27 cellular contexts compared by ENCODE assay signal in genomic region chr6:126093108-126093507, GRCh38.
"Had no signal": no experiment of that assay in that cellular context is flagged by ENCODE, and none has a peak within 500 bp of the region (broad histone marks: within the 10 kb centered on the region; RNA-seq: fewer than 3 reads in every experiment).

No MANE protein-coding gene starts in this region.

- H3K36me3 ChIP-seq: suprapubic skin, thoracic aorta, thyroid gland, transverse colon, upper lobe of left lung, upper lobe of right lung, uterus, vagina had no signal

- ATAC-seq: stimulated activated effector memory CD8-positive, alpha-beta T cell treated with anti-CD3 and anti-CD28 coated beads, Interleukin-12 subunit alpha, Interleukin-12 subunit beta, amount 100 ng/mL, for 72 hours; stimulated activated memory B cell treated with anti-CD40 and anti-IgM and Interleukin-4, amounts not matched to agents 10 μg/mL and 1 μg/mL and 100 μg/mL, for 72 hours; stimulated activated naive CD8-positive, alpha-beta T cell treated with anti-CD3 and anti-CD28 coated beads, Interleukin-15, amount 100 ng/mL, for 72 hours; stimulated activated naive CD8-positive, alpha-beta T cell treated with anti-CD3 and anti-CD28 coated beads, Interleukin-15, Interleukin-2, amounts not matched to agents 100 U/mL and 50 U/mL, for 24 hours; upper lobe of right lung had no signal

- H3K9me3 ChIP-seq: stomach, suprapubic skin, testis, thoracic aorta, thyroid gland, tibial artery, tibial nerve, transverse colon, upper lobe of left lung, upper lobe of right lung, uterus, vagina had no signal

- H3K27me3 ChIP-seq: stomach, suprapubic skin, testis, thyroid gland, tibial artery, tibial nerve, transverse colon, upper lobe of left lung, upper lobe of right lung, uterus, vagina had no signal

- DNase-seq: stimulated activated CD4-positive, alpha-beta T cell treated with anti-CD3 and anti-CD28 coated beads, Interleukin-2, amount 100 ng/mL, for 48 hours; stimulated activated CD4-positive, alpha-beta T cell treated with anti-CD3 and anti-CD28 coated beads, Interleukin-4, amount 100 ng/mL, for 1 hour; stimulated activated CD4-positive, alpha-beta T cell treated with anti-CD3 and anti-CD28 coated beads, Interleukin-4, amount 100 ng/mL, for 24 hours; stimulated activated CD4-positive, alpha-beta T cell treated with anti-CD3 and anti-CD28 coated beads, Interleukin-4, amount 100 ng/mL, for 4 hours; stimulated activated CD8-positive, alpha-beta memory T cell treated with anti-CD3 and anti-CD28 coated beads, Interleukin-4, amount 100 ng/mL, for 48 hours; stimulated activated naive CD4-positive, alpha-beta T cell; stimulated activated naive CD4-positive, alpha-beta T cell treated with Interleukin-2 at 50 U/mL for 16 hours; stimulated activated naive CD8-positive, alpha-beta T cell treated with anti-CD3 and anti-CD28 coated beads, Interleukin-15, amount 100 ng/mL, for 72 hours; stimulated activated naive CD8-positive, alpha-beta T cell treated with anti-CD3 and anti-CD28 coated beads, Interleukin-15, Interleukin-2, amounts not matched to agents 100 U/mL and 50 U/mL, for 24 hours; stomach; substantia nigra; testis; thyroid gland; tibial artery; transverse colon; upper lobe of left lung; upper lobe of right lung; uterus had no signal

- H3K4me1 ChIP-seq: stomach, suprapubic skin, testis, thyroid gland, tibial artery, tibial nerve, transverse colon, upper lobe of left lung, upper lobe of right lung, uterus, vagina had no signal

- H3K4me1 Mint-ChIP-seq: stimulated activated effector memory CD8-positive, alpha-beta T cell treated with anti-CD3 and anti-CD28 coated beads, Interleukin-12 subunit alpha, Interleukin-12 subunit beta, amount 100 ng/mL, for 72 hours; stimulated activated memory B cell treated with anti-CD40 and anti-IgM and Interleukin-4, amounts not matched to agents 10 μg/mL and 1 μg/mL and 100 μg/mL, for 72 hours; stimulated activated naive CD8-positive, alpha-beta T cell treated with anti-CD3 and anti-CD28 coated beads, Interleukin-15, amount 100 ng/mL, for 72 hours had no signal

- H3K36me3 Mint-ChIP-seq: stimulated activated effector memory CD8-positive, alpha-beta T cell treated with anti-CD3 and anti-CD28 coated beads, Interleukin-12 subunit alpha, Interleukin-12 subunit beta, amount 100 ng/mL, for 72 hours had no signal

- H3K4me3 ChIP-seq: stomach, suprapubic skin, testis, thoracic aorta, thyroid gland, tibial artery, tibial nerve, transverse colon, upper lobe of left lung, upper lobe of right lung, uterus, vagina had no signal

- H3K27ac ChIP-seq: stomach, suprapubic skin, testis, thoracic aorta, thyroid gland, tibial artery, tibial nerve, transverse colon, upper lobe of left lung, upper lobe of right lung, vagina had no signal

- H3K27ac Mint-ChIP-seq: stimulated activated effector memory CD8-positive, alpha-beta T cell treated with anti-CD3 and anti-CD28 coated beads, Interleukin-12 subunit alpha, Interleukin-12 subunit beta, amount 100 ng/mL, for 72 hours; stimulated activated memory B cell treated with anti-CD40 and anti-IgM and Interleukin-4, amounts not matched to agents 10 μg/mL and 1 μg/mL and 100 μg/mL, for 72 hours; stimulated activated naive CD8-positive, alpha-beta T cell treated with anti-CD3 and anti-CD28 coated beads, Interleukin-15, amount 100 ng/mL, for 72 hours; stimulated activated naive CD8-positive, alpha-beta T cell treated with anti-CD3 and anti-CD28 coated beads, Interleukin-15, Interleukin-2, amounts not matched to agents 100 ng/mL and 50 ng/mL, for 24 hours; type B pancreatic cell had no signal

- FAIRE-seq: urothelium cell line had no signal

- H3K27me3 Mint-ChIP-seq: stimulated activated memory B cell treated with anti-CD40 and anti-IgM and Interleukin-4, amounts not matched to agents 10 μg/mL and 1 μg/mL and 100 μg/mL, for 72 hours; stimulated activated naive CD8-positive, alpha-beta T cell treated with anti-CD3 and anti-CD28 coated beads, Interleukin-15, amount 100 ng/mL, for 72 hours; stimulated activated naive CD8-positive, alpha-beta T cell treated with anti-CD3 and anti-CD28 coated beads, Interleukin-15, Interleukin-2, amounts not matched to agents 100 ng/mL and 50 ng/mL, for 24 hours; type B pancreatic cell had no signal

- H3K4me3 Mint-ChIP-seq: stimulated activated effector memory CD8-positive, alpha-beta T cell treated with anti-CD3 and anti-CD28 coated beads, Interleukin-12 subunit alpha, Interleukin-12 subunit beta, amount 100 ng/mL, for 72 hours; stimulated activated memory B cell treated with anti-CD40 and anti-IgM and Interleukin-4, amounts not matched to agents 10 μg/mL and 1 μg/mL and 100 μg/mL, for 72 hours; stimulated activated naive CD8-positive, alpha-beta T cell treated with anti-CD3 and anti-CD28 coated beads, Interleukin-15, amount 100 ng/mL, for 72 hours; stimulated activated naive CD8-positive, alpha-beta T cell treated with anti-CD3 and anti-CD28 coated beads, Interleukin-15, Interleukin-2, amounts not matched to agents 100 ng/mL and 50 ng/mL, for 24 hours; type B pancreatic cell had no signal

- H3K9me3 Mint-ChIP-seq: stimulated activated effector memory CD8-positive, alpha-beta T cell treated with anti-CD3 and anti-CD28 coated beads, Interleukin-12 subunit alpha, Interleukin-12 subunit beta, amount 100 ng/mL, for 72 hours; stimulated activated memory B cell treated with anti-CD40 and anti-IgM and Interleukin-4, amounts not matched to agents 10 μg/mL and 1 μg/mL and 100 μg/mL, for 72 hours; stimulated activated naive CD8-positive, alpha-beta T cell treated with anti-CD3 and anti-CD28 coated beads, Interleukin-15, amount 100 ng/mL, for 72 hours; stimulated activated naive CD8-positive, alpha-beta T cell treated with anti-CD3 and anti-CD28 coated beads, Interleukin-15, Interleukin-2, amounts not matched to agents 100 ng/mL and 50 ng/mL, for 24 hours had no signal
